In the genomic region with DNA sequence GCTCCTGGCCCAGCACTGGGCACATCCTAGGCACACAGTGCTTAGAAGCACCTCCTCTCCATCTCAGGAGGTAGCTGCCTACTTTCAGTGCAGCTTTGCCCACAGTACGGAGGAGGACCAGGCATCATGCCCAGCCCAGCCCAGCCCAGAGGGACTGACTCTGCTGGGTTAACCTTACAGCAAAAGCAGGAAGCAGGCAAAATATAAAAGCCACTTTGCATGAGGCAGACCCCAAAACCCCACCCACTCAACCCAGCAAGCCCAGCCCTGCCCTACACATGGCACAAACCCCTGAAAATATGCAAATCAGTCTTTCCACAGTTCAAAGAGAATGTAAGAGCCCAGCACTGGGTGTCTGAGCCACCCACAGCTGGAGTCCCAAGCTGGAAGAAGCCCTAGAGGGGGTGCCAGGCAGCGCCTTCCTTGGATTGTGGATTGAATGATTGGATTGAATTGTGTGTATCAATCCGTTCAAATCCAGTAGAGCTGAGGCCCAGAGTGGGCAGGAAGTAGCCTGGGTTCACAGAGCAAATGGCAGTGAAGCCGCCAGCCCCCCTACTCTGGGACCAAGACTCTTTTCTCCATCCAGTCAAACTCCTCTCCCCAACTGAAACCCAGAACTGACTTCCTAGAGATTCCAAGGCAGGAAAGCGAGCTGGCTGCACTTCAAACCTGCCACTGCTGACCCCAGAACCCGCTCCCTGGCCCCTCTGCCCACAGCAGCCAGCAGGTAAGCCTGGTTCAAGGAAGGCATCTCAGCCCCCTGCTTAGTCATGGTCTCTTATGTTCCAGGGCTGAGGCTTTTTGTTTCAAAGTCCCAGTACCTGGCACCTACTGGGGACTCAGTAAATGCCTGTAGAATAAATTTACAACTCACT, we compare ENCODE assay signal across 2 cellular contexts.
TF ChIP-seq lines count a peak whose summit lies in the region.

No MANE protein-coding gene starts in this region.

TF ChIP-seq in GM23338, 12 proteins besides CTCF, POLR2A, EP300 and RAD21 (continued from another document and continues in another):
- TF ChIP-seq, protein P1, sequence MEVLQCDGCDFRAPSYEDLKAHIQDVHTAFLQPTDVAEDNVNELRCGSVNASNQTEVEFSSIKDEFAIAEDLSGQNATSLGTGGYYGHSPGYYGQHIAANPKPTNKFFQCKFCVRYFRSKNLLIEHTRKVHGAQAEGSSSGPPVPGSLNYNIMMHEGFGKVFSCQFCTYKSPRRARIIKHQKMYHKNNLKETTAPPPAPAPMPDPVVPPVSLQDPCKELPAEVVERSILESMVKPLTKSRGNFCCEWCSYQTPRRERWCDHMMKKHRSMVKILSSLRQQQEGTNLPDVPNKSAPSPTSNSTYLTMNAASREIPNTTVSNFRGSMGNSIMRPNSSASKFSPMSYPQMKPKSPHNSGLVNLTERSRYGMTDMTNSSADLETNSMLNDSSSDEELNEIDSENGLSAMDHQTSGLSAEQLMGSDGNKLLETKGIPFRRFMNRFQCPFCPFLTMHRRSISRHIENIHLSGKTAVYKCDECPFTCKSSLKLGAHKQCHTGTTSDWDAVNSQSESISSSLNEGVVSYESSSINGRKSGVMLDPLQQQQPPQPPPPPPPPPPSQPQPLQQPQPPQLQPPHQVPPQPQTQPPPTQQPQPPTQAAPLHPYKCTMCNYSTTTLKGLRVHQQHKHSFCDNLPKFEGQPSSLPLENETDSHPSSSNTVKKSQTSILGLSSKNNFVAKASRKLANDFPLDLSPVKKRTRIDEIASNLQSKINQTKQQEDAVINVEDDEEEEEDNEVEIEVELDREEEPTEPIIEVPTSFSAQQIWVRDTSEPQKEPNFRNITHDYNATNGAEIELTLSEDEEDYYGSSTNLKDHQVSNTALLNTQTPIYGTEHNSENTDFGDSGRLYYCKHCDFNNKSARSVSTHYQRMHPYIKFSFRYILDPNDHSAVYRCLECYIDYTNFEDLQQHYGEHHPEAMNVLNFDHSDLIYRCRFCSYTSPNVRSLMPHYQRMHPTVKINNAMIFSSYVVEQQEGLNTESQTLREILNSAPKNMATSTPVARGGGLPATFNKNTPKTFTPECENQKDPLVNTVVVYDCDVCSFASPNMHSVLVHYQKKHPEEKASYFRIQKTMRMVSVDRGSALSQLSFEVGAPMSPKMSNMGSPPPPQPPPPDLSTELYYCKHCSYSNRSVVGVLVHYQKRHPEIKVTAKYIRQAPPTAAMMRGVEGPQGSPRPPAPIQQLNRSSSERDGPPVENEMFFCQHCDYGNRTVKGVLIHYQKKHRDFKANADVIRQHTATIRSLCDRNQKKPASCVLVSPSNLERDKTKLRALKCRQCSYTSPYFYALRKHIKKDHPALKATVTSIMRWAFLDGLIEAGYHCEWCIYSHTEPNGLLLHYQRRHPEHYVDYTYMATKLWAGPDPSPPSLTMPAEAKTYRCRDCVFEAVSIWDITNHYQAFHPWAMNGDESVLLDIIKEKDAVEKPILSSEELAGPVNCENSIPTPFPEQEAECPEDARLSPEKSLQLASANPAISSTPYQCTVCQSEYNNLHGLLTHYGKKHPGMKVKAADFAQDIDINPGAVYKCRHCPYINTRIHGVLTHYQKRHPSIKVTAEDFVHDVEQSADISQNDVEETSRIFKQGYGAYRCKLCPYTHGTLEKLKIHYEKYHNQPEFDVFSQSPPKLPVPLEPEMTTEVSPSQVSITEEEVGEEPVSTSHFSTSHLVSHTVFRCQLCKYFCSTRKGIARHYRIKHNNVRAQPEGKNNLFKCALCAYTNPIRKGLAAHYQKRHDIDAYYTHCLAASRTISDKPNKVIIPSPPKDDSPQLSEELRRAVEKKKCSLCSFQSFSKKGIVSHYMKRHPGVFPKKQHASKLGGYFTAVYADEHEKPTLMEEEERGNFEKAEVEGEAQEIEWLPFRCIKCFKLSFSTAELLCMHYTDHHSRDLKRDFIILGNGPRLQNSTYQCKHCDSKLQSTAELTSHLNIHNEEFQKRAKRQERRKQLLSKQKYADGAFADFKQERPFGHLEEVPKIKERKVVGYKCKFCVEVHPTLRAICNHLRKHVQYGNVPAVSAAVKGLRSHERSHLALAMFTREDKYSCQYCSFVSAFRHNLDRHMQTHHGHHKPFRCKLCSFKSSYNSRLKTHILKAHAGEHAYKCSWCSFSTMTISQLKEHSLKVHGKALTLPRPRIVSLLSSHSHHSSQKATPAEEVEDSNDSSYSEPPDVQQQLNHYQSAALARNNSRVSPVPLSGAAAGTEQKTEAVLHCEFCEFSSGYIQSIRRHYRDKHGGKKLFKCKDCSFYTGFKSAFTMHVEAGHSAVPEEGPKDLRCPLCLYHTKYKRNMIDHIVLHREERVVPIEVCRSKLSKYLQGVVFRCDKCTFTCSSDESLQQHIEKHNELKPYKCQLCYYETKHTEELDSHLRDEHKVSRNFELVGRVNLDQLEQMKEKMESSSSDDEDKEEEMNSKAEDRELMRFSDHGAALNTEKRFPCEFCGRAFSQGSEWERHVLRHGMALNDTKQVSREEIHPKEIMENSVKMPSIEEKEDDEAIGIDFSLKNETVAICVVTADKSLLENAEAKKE (CRISPR knock-in tag; IDR thresholded peaks at IDR 0.05) = no peak
- TF ChIP-seq NANOG (IDR thresholded peaks at IDR 0.05; ENCODE audit: borderline replicate concordance) (no peak), JUNB (IDR thresholded peaks at IDR 0.05; ENCODE audit: unreplicated experiment) (no peak), EZH2 (IDR thresholded peaks at IDR 0.05; ENCODE audit: low read depth, unreplicated experiment) (no peak), CREB1 (CRISPR knock-in tag; IDR thresholded peaks at IDR 0.05; ENCODE audit: low read depth) (no peak)
- TF ChIP-seq, protein P2, sequence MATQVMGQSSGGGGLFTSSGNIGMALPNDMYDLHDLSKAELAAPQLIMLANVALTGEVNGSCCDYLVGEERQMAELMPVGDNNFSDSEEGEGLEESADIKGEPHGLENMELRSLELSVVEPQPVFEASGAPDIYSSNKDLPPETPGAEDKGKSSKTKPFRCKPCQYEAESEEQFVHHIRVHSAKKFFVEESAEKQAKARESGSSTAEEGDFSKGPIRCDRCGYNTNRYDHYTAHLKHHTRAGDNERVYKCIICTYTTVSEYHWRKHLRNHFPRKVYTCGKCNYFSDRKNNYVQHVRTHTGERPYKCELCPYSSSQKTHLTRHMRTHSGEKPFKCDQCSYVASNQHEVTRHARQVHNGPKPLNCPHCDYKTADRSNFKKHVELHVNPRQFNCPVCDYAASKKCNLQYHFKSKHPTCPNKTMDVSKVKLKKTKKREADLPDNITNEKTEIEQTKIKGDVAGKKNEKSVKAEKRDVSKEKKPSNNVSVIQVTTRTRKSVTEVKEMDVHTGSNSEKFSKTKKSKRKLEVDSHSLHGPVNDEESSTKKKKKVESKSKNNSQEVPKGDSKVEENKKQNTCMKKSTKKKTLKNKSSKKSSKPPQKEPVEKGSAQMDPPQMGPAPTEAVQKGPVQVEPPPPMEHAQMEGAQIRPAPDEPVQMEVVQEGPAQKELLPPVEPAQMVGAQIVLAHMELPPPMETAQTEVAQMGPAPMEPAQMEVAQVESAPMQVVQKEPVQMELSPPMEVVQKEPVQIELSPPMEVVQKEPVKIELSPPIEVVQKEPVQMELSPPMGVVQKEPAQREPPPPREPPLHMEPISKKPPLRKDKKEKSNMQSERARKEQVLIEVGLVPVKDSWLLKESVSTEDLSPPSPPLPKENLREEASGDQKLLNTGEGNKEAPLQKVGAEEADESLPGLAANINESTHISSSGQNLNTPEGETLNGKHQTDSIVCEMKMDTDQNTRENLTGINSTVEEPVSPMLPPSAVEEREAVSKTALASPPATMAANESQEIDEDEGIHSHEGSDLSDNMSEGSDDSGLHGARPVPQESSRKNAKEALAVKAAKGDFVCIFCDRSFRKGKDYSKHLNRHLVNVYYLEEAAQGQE (IDR thresholded peaks at IDR 0.05; ENCODE audit: unreplicated experiment) = no peak
- TF ChIP-seq, protein P3, sequence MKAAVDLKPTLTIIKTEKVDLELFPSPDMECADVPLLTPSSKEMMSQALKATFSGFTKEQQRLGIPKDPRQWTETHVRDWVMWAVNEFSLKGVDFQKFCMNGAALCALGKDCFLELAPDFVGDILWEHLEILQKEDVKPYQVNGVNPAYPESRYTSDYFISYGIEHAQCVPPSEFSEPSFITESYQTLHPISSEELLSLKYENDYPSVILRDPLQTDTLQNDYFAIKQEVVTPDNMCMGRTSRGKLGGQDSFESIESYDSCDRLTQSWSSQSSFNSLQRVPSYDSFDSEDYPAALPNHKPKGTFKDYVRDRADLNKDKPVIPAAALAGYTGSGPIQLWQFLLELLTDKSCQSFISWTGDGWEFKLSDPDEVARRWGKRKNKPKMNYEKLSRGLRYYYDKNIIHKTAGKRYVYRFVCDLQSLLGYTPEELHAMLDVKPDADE (IDR thresholded peaks at IDR 0.05) = no peak

TF ChIP-seq in WTC11, 78 proteins besides CTCF, POLR2A, EP300 and RAD21 (continued from another document and continues in another):
- TF ChIP-seq, protein P4, sequence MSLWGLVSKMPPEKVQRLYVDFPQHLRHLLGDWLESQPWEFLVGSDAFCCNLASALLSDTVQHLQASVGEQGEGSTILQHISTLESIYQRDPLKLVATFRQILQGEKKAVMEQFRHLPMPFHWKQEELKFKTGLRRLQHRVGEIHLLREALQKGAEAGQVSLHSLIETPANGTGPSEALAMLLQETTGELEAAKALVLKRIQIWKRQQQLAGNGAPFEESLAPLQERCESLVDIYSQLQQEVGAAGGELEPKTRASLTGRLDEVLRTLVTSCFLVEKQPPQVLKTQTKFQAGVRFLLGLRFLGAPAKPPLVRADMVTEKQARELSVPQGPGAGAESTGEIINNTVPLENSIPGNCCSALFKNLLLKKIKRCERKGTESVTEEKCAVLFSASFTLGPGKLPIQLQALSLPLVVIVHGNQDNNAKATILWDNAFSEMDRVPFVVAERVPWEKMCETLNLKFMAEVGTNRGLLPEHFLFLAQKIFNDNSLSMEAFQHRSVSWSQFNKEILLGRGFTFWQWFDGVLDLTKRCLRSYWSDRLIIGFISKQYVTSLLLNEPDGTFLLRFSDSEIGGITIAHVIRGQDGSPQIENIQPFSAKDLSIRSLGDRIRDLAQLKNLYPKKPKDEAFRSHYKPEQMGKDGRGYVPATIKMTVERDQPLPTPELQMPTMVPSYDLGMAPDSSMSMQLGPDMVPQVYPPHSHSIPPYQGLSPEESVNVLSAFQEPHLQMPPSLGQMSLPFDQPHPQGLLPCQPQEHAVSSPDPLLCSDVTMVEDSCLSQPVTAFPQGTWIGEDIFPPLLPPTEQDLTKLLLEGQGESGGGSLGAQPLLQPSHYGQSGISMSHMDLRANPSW (CRISPR knock-in tag; conservative IDR thresholded peaks at IDR 0.05; ENCODE audit: low read depth) = no peak
- TF ChIP-seq NFYB (CRISPR knock-in tag; conservative IDR thresholded peaks at IDR 0.05; ENCODE audit: low read depth) (no peak), GRHL2 (CRISPR knock-in tag; IDR thresholded peaks at IDR 0.05; ENCODE audit: insufficient replicate concordance, severe bottlenecking) (no peak), KAT7 (CRISPR knock-in tag; IDR thresholded peaks at IDR 0.05; ENCODE audit: borderline replicate concordance) (no peak), TEAD1 (CRISPR knock-in tag; IDR thresholded peaks at IDR 0.05) (no peak)
- TF ChIP-seq, protein P5, sequence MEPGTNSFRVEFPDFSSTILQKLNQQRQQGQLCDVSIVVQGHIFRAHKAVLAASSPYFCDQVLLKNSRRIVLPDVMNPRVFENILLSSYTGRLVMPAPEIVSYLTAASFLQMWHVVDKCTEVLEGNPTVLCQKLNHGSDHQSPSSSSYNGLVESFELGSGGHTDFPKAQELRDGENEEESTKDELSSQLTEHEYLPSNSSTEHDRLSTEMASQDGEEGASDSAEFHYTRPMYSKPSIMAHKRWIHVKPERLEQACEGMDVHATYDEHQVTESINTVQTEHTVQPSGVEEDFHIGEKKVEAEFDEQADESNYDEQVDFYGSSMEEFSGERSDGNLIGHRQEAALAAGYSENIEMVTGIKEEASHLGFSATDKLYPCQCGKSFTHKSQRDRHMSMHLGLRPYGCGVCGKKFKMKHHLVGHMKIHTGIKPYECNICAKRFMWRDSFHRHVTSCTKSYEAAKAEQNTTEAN (CRISPR knock-in tag; IDR thresholded peaks at IDR 0.05) = no peak
- TF ChIP-seq, protein P6, sequence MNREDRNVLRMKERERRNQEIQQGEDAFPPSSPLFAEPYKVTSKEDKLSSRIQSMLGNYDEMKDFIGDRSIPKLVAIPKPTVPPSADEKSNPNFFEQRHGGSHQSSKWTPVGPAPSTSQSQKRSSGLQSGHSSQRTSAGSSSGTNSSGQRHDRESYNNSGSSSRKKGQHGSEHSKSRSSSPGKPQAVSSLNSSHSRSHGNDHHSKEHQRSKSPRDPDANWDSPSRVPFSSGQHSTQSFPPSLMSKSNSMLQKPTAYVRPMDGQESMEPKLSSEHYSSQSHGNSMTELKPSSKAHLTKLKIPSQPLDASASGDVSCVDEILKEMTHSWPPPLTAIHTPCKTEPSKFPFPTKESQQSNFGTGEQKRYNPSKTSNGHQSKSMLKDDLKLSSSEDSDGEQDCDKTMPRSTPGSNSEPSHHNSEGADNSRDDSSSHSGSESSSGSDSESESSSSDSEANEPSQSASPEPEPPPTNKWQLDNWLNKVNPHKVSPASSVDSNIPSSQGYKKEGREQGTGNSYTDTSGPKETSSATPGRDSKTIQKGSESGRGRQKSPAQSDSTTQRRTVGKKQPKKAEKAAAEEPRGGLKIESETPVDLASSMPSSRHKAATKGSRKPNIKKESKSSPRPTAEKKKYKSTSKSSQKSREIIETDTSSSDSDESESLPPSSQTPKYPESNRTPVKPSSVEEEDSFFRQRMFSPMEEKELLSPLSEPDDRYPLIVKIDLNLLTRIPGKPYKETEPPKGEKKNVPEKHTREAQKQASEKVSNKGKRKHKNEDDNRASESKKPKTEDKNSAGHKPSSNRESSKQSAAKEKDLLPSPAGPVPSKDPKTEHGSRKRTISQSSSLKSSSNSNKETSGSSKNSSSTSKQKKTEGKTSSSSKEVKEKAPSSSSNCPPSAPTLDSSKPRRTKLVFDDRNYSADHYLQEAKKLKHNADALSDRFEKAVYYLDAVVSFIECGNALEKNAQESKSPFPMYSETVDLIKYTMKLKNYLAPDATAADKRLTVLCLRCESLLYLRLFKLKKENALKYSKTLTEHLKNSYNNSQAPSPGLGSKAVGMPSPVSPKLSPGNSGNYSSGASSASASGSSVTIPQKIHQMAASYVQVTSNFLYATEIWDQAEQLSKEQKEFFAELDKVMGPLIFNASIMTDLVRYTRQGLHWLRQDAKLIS (CRISPR knock-in tag; IDR thresholded peaks at IDR 0.05; ENCODE audit: borderline replicate concordance) = no peak
- TF ChIP-seq, protein P7, sequence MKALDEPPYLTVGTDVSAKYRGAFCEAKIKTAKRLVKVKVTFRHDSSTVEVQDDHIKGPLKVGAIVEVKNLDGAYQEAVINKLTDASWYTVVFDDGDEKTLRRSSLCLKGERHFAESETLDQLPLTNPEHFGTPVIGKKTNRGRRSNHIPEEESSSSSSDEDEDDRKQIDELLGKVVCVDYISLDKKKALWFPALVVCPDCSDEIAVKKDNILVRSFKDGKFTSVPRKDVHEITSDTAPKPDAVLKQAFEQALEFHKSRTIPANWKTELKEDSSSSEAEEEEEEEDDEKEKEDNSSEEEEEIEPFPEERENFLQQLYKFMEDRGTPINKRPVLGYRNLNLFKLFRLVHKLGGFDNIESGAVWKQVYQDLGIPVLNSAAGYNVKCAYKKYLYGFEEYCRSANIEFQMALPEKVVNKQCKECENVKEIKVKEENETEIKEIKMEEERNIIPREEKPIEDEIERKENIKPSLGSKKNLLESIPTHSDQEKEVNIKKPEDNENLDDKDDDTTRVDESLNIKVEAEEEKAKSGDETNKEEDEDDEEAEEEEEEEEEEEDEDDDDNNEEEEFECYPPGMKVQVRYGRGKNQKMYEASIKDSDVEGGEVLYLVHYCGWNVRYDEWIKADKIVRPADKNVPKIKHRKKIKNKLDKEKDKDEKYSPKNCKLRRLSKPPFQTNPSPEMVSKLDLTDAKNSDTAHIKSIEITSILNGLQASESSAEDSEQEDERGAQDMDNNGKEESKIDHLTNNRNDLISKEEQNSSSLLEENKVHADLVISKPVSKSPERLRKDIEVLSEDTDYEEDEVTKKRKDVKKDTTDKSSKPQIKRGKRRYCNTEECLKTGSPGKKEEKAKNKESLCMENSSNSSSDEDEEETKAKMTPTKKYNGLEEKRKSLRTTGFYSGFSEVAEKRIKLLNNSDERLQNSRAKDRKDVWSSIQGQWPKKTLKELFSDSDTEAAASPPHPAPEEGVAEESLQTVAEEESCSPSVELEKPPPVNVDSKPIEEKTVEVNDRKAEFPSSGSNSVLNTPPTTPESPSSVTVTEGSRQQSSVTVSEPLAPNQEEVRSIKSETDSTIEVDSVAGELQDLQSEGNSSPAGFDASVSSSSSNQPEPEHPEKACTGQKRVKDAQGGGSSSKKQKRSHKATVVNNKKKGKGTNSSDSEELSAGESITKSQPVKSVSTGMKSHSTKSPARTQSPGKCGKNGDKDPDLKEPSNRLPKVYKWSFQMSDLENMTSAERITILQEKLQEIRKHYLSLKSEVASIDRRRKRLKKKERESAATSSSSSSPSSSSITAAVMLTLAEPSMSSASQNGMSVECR (CRISPR knock-in tag; IDR thresholded peaks at IDR 0.05; ENCODE audit: borderline replicate concordance) = no peak
